8 cellular contexts compared by ENCODE assay signal in the genomic region with DNA sequence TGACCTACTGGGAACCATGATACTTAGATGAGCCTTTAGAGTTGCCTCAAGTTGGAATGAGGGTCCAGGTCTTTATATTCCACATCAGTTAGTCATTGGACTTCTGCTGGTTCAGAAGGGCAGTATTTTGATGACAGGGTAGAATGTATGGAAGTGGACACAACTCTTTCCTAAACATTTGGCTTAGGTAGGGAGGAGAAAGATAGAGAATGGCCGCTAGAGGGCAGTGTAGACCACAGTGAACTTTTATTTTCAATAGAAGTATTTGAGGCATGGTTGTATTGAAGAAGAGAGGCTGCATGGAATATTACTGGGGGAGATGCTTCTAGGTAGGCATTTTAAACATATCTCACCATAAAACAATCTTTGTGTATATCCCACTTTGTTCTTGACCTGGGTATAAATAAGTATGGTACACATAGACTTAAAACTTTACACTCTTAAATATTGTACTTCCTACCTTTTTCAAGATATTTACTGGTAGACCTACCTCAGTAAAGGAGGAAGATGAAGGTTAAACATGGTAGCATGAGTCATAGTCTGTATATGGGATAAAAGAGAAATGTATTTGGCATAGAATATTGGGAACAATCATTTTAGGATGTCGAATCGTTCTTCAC.
DNase-seq lines count a peak whose midpoint lies in the region; ATAC-seq and TF ChIP-seq lines count a peak whose summit lies in the region.

No MANE protein-coding gene starts in this region.

- no peaks in the 10 kb centered on the region for H3K4me1 ChIP-seq in ovary (ENCODE audit: insufficient read depth)

- no peak overlapping the region for H3K27ac Mint-ChIP-seq in CD14-positive monocyte
- H3K27ac Mint-ChIP-seq in activated CD8-positive, alpha-beta memory T cell treated with anti-CD3 and anti-CD28 coated beads, Interleukin-2, amount 10 ng/mL, durations not matched to agents 7 days and 5 days, result no peak overlapping the region

- H3K4me3 Mint-ChIP-seq in CD14-positive monocyte, result no peak overlapping the region
- H3K4me3 Mint-ChIP-seq in activated CD8-positive, alpha-beta memory T cell treated with anti-CD3 and anti-CD28 coated beads, Interleukin-2, amount 10 ng/mL, durations not matched to agents 7 days and 5 days, result no peak overlapping the region

- H3K36me3 ChIP-seq in ovary, result no peaks in the 10 kb centered on the region

- TF ChIP-seq POLR2A in GM18505 (IDR thresholded peaks at IDR 0.05; ENCODE audit: borderline replicate concordance, extremely low read depth, insufficient read depth, insufficient read length) (no peak), ovary (IDR thresholded peaks at IDR 0.05) (no peak)

- H3K4me3 ChIP-seq in fibroblast of villous mesenchyme (ENCODE audit: low read depth, low read length), result no peak overlapping the region
- no peak overlapping the region for H3K4me3 ChIP-seq in ovary

- H3K36me3 Mint-ChIP-seq in CD14-positive monocyte, result no peaks in the 10 kb centered on the region
- H3K36me3 Mint-ChIP-seq in activated CD8-positive, alpha-beta memory T cell treated with anti-CD3 and anti-CD28 coated beads, Interleukin-2, amount 10 ng/mL, durations not matched to agents 7 days and 5 days, result no peaks in the 10 kb centered on the region

- H3K9me3 Mint-ChIP-seq in CD14-positive monocyte, result no peaks in the 10 kb centered on the region
- no peaks in the 10 kb centered on the region for H3K9me3 Mint-ChIP-seq in activated CD8-positive, alpha-beta memory T cell treated with anti-CD3 and anti-CD28 coated beads, Interleukin-2, amount 10 ng/mL, durations not matched to agents 7 days and 5 days (ENCODE audit: low read depth)

- CTCF ChIA-PET in activated CD8-positive, alpha-beta memory T cell treated with anti-CD3 and anti-CD28 coated beads, Interleukin-2, amount 10 ng/mL, durations not matched to agents 7 days and 5 days (lab: Charles Lee), result interaction anchor here (0.8 to 1.1 kb wide), 2 partner anchors 85 to 475 kb away, joined by 3 read pairs; no protein-coding TSS in a partner anchor

- no peak for TF ChIP-seq EP300 in ovary (IDR thresholded peaks at IDR 0.05)

- ATAC-seq in GM18505 (IDR thresholded peaks at IDR 0.05; ENCODE audit: unreplicated experiment), result peak; percentile 68
- ATAC-seq in HG02981 (IDR thresholded peaks at IDR 0.05; ENCODE audit: unreplicated experiment), result peak; percentile 77
- no peak for ATAC-seq in activated CD8-positive, alpha-beta memory T cell treated with anti-CD3 and anti-CD28 coated beads, Interleukin-2, amount 10 ng/mL, durations not matched to agents 7 days and 5 days
- no peak for ATAC-seq in omental fat pad (ENCODE audit: low FRiP score)

- no peaks in the 10 kb centered on the region for H3K9me3 ChIP-seq in ovary

- no peaks in the 10 kb centered on the region for H3K4me1 Mint-ChIP-seq in CD14-positive monocyte
- H3K4me1 Mint-ChIP-seq in activated CD8-positive, alpha-beta memory T cell treated with anti-CD3 and anti-CD28 coated beads, Interleukin-2, amount 10 ng/mL, durations not matched to agents 7 days and 5 days, result no peaks in the 10 kb centered on the region

- H3K27me3 ChIP-seq in ovary, result no peaks in the 10 kb centered on the region

- DNase-seq in CD14-positive monocyte (ENCODE audit: low spot score), result no peak
- DNase-seq in NCI-H345 treated with DMSO at 0.1 percent for 48 hours (lab: John Stamatoyannopoulos, UW; ENCODE audit: unreplicated experiment), result peak; percentile 7
- DNase-seq in activated CD8-positive, alpha-beta memory T cell treated with anti-CD3 and anti-CD28 coated beads, Interleukin-2, amount 10 ng/mL, durations not matched to agents 7 days and 5 days, result peak; percentile 46
- DNase-seq in fibroblast of villous mesenchyme (ENCODE audit: low read depth), result peak; percentile 48
- DNase-seq in ovary, result peak in 3 of 5 donors; percentile 17 to 25 (median 20)
- DNase-seq in omental fat pad (ENCODE audit: low spot score), result no peak

- H3K27ac ChIP-seq in ovary, result no peak overlapping the region

- intact Hi-C loops in CD14-positive monocyte (cut with micrococcal nuclease) (no loop called here), ovary (cut with DNase I) (no loop called here)

- 62 to 64% (median 63%) methylated on average over 3 of the region's 3 CpGs for WGBS in ovary, 3 donors

- TF ChIP-seq CTCF in CD14-positive monocyte (IDR thresholded peaks at IDR 0.05) (peak; percentile 78), fibroblast of villous mesenchyme (IDR thresholded peaks at IDR 0.05; ENCODE audit: insufficient read depth, low read depth, low read length) (peak; percentile 55), ovary (IDR thresholded peaks at IDR 0.05) (peak in 2 of 3 donors; percentile 20), omental fat pad (IDR thresholded peaks at IDR 0.05) (no peak)

- no peaks in the 10 kb centered on the region for H3K27me3 Mint-ChIP-seq in CD14-positive monocyte (ENCODE audit: low read depth in 3 of 3)
- no peaks in the 10 kb centered on the region for H3K27me3 Mint-ChIP-seq in activated CD8-positive, alpha-beta memory T cell treated with anti-CD3 and anti-CD28 coated beads, Interleukin-2, amount 10 ng/mL, durations not matched to agents 7 days and 5 days

Comparison
In these comparisons a context has a peak if more than half of its experiments do, and no peak if none do; other contexts are left out.
1. DNase-seq: peak in NCI-H345 treated with DMSO at 0.1 percent for 48 hours (single experiment), activated CD8-positive, alpha-beta memory T cell treated with anti-CD3 and anti-CD28 coated beads, Interleukin-2, amount 10 ng/mL, durations not matched to agents 7 days and 5 days (single experiment), fibroblast of villous mesenchyme (single experiment) and ovary (3 of 5); none in CD14-positive monocyte (single experiment) and omental fat pad (single experiment).
2. CTCF ChIP-seq: peak in CD14-positive monocyte (single experiment), fibroblast of villous mesenchyme (single experiment) and ovary (2 of 3); none in omental fat pad (0 of 3).
3. ATAC-seq: peak in GM18505 (single experiment) and HG02981 (single experiment); none in activated CD8-positive, alpha-beta memory T cell treated with anti-CD3 and anti-CD28 coated beads, Interleukin-2, amount 10 ng/mL, durations not matched to agents 7 days and 5 days (single experiment) and omental fat pad (single experiment).